28 cellular contexts compared by ENCODE assay signal in genomic region chr11:120706257-120706656, GRCh38.
"Had no signal": no experiment of that assay in that cellular context is flagged by ENCODE, and none has a peak within 500 bp of the region (broad histone marks: within the 10 kb centered on the region; RNA-seq: fewer than 3 reads in every experiment).

No MANE protein-coding gene starts in this region.

- H3K4me3 ChIP-seq: neural progenitor cell, ovary, psoas muscle, right lobe of liver, sigmoid colon, spleen, suprapubic skin, testis, tibial artery, transverse colon, upper lobe of right lung, uterus had no signal

- H2AFZ ChIP-seq: neural progenitor cell, parathyroid adenoma had no signal

- H3K4me2 ChIP-seq: neural progenitor cell had no signal

- H3K4me1 ChIP-seq: parathyroid adenoma, psoas muscle, right lobe of liver had no signal

- H3K36me3 ChIP-seq: neural progenitor cell, ovary, right lobe of liver, sigmoid colon, spleen, suprapubic skin, tibial artery, transverse colon, upper lobe of right lung, uterus had no signal

- H3K9me3 ChIP-seq: right lobe of liver, testis, transverse colon, upper lobe of right lung had no signal

- H3K79me2 ChIP-seq: parathyroid adenoma had no signal

- H3K27ac ChIP-seq: neural progenitor cell, ovary, parathyroid adenoma, psoas muscle, right lobe of liver, sigmoid colon, spleen, suprapubic skin, testis, tibial artery, transverse colon, upper lobe of right lung, uterus had no signal

- H3K27me3 ChIP-seq: ovary, right lobe of liver, sigmoid colon, suprapubic skin, testis, transverse colon, upper lobe of right lung, uterus had no signal

- H3K9ac ChIP-seq: neural progenitor cell, parathyroid adenoma had no signal

- DNase-seq: naive thymus-derived CD8-positive, alpha-beta T cell; nephron progenitor cell; occipital lobe; ovary; posterior cingulate gyrus; psoas muscle; right cardiac atrium; right lobe of liver; sigmoid colon; small intestine; spleen; stimulated activated CD4-positive, alpha-beta T cell treated with anti-CD3 and anti-CD28 coated beads, Interleukin-12 subunit alpha, Interleukin-12 subunit beta, amount 100 ng/mL, for 4 hours; stimulated activated CD4-positive, alpha-beta T cell treated with anti-CD3 and anti-CD28 coated beads, Interleukin-1b, Interleukin-23, amount 100 ng/mL, for 48 hours; stimulated activated CD4-positive, alpha-beta T cell treated with anti-CD3 and anti-CD28 coated beads, Interleukin-4, amount 100 ng/mL, for 1 hour; stimulated activated CD4-positive, alpha-beta T cell treated with anti-CD3 and anti-CD28 coated beads, Interleukin-4, amount 100 ng/mL, for 4 hours; stimulated activated CD8-positive, alpha-beta memory T cell treated with anti-CD3 and anti-CD28 coated beads, Interleukin-4, amount 100 ng/mL, for 48 hours; stimulated activated naive CD4-positive, alpha-beta T cell; stimulated activated naive CD8-positive, alpha-beta T cell treated with anti-CD3 and anti-CD28 coated beads, Interleukin-15, amount 100 ng/mL, for 72 hours; stimulated activated naive CD8-positive, alpha-beta T cell treated with anti-CD3 and anti-CD28 coated beads, Interleukin-15, Interleukin-2, amounts not matched to agents 100 U/mL and 50 U/mL, for 24 hours; substantia nigra; testis; tibial artery; transverse colon; upper lobe of right lung; uterus had no signal
